2 cellular contexts compared by ENCODE assay signal in the genomic region with DNA sequence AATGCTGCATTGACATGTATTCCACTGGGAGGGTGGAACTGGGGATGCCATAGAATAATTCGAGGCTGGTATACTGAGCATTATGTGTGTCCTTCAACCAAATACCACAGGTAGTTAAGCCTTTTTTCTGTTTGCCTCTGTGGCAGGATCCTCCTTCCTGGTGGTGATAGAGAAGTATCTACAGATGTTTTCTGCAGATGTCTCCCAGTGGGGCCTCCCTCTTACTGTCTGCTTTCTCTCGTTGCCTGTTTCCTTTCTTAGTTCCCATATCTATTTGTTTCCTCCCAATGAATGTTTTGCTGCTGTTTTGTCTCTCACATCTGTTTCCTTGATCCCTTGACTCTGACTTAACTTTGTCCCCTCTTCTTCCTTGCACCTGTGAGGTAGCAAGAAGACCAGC.
TF ChIP-seq lines count a peak whose summit lies in the region.

No MANE protein-coding gene starts in this region.

TF ChIP-seq in H1, 55 proteins besides CTCF, POLR2A, EP300 and RAD21 (continued from another document and continues in another):
- TF ChIP-seq BRCA1 (IDR thresholded peaks at IDR 0.05; ENCODE audit: low read depth, low read length), result no peak
- TF ChIP-seq, protein P1, sequence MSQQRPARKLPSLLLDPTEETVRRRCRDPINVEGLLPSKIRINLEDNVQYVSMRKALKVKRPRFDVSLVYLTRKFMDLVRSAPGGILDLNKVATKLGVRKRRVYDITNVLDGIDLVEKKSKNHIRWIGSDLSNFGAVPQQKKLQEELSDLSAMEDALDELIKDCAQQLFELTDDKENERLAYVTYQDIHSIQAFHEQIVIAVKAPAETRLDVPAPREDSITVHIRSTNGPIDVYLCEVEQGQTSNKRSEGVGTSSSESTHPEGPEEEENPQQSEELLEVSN (IDR thresholded peaks at IDR 0.05), result no peak
- TF ChIP-seq, protein P2, sequence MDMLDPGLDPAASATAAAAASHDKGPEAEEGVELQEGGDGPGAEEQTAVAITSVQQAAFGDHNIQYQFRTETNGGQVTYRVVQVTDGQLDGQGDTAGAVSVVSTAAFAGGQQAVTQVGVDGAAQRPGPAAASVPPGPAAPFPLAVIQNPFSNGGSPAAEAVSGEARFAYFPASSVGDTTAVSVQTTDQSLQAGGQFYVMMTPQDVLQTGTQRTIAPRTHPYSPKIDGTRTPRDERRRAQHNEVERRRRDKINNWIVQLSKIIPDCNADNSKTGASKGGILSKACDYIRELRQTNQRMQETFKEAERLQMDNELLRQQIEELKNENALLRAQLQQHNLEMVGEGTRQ (IDR thresholded peaks at IDR 0.05; ENCODE audit: low read length), result no peak
- no peak for TF ChIP-seq CEBPB (IDR thresholded peaks at IDR 0.05; ENCODE audit: low read depth, low read length)
- TF ChIP-seq, protein P3, sequence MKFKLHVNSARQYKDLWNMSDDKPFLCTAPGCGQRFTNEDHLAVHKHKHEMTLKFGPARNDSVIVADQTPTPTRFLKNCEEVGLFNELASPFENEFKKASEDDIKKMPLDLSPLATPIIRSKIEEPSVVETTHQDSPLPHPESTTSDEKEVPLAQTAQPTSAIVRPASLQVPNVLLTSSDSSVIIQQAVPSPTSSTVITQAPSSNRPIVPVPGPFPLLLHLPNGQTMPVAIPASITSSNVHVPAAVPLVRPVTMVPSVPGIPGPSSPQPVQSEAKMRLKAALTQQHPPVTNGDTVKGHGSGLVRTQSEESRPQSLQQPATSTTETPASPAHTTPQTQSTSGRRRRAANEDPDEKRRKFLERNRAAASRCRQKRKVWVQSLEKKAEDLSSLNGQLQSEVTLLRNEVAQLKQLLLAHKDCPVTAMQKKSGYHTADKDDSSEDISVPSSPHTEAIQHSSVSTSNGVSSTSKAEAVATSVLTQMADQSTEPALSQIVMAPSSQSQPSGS (IDR thresholded peaks at IDR 0.05; ENCODE audit: low read length), result no peak
- no peak for TF ChIP-seq BCL11A (IDR thresholded peaks at IDR 0.05; ENCODE audit: low read depth in 2 of 2, low read length in 2 of 2)
- no peak for TF ChIP-seq TBP (IDR thresholded peaks at IDR 0.05; ENCODE audit: low read depth, low read length)
- TF ChIP-seq, protein P4, sequence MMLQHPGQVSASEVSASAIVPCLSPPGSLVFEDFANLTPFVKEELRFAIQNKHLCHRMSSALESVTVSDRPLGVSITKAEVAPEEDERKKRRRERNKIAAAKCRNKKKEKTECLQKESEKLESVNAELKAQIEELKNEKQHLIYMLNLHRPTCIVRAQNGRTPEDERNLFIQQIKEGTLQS (IDR thresholded peaks at IDR 0.05; ENCODE audit: insufficient read depth, low read depth, low read length), result no peak
- TF ChIP-seq MAFK (IDR thresholded peaks at IDR 0.05; ENCODE audit: low read depth, low read length), result no peak
- TF ChIP-seq TCF12 (IDR thresholded peaks at IDR 0.05; ENCODE audit: low read depth, low read length), result no peak
- TF ChIP-seq TAF7 (optimal IDR thresholded peaks at IDR 0.05; ENCODE audit: borderline replicate concordance, low read depth, low read length), result no peak

TF ChIP-seq in WTC11, 78 proteins besides CTCF, POLR2A, EP300 and RAD21 (continued from another document):
- TF ChIP-seq, protein P5, sequence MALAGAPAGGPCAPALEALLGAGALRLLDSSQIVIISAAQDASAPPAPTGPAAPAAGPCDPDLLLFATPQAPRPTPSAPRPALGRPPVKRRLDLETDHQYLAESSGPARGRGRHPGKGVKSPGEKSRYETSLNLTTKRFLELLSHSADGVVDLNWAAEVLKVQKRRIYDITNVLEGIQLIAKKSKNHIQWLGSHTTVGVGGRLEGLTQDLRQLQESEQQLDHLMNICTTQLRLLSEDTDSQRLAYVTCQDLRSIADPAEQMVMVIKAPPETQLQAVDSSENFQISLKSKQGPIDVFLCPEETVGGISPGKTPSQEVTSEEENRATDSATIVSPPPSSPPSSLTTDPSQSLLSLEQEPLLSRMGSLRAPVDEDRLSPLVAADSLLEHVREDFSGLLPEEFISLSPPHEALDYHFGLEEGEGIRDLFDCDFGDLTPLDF (CRISPR knock-in tag; IDR thresholded peaks at IDR 0.05), result no peak
- TF ChIP-seq ATF1 (CRISPR knock-in tag; IDR thresholded peaks at IDR 0.05), result no peak
- TF ChIP-seq MYBL2 (CRISPR knock-in tag; IDR thresholded peaks at IDR 0.05), result no peak
- TF ChIP-seq NFATC4 (CRISPR knock-in tag; IDR thresholded peaks at IDR 0.05), result no peak
- no peak for TF ChIP-seq TEAD1 (CRISPR knock-in tag; IDR thresholded peaks at IDR 0.05)
- TF ChIP-seq, protein P6, sequence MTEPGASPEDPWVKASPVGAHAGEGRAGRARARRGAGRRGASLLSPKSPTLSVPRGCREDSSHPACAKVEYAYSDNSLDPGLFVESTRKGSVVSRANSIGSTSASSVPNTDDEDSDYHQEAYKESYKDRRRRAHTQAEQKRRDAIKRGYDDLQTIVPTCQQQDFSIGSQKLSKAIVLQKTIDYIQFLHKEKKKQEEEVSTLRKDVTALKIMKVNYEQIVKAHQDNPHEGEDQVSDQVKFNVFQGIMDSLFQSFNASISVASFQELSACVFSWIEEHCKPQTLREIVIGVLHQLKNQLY (CRISPR knock-in tag; IDR thresholded peaks at IDR 0.05), result no peak
- no peak for TF ChIP-seq TEAD4 (CRISPR knock-in tag; IDR thresholded peaks at IDR 0.05)
- TF ChIP-seq, protein P7, sequence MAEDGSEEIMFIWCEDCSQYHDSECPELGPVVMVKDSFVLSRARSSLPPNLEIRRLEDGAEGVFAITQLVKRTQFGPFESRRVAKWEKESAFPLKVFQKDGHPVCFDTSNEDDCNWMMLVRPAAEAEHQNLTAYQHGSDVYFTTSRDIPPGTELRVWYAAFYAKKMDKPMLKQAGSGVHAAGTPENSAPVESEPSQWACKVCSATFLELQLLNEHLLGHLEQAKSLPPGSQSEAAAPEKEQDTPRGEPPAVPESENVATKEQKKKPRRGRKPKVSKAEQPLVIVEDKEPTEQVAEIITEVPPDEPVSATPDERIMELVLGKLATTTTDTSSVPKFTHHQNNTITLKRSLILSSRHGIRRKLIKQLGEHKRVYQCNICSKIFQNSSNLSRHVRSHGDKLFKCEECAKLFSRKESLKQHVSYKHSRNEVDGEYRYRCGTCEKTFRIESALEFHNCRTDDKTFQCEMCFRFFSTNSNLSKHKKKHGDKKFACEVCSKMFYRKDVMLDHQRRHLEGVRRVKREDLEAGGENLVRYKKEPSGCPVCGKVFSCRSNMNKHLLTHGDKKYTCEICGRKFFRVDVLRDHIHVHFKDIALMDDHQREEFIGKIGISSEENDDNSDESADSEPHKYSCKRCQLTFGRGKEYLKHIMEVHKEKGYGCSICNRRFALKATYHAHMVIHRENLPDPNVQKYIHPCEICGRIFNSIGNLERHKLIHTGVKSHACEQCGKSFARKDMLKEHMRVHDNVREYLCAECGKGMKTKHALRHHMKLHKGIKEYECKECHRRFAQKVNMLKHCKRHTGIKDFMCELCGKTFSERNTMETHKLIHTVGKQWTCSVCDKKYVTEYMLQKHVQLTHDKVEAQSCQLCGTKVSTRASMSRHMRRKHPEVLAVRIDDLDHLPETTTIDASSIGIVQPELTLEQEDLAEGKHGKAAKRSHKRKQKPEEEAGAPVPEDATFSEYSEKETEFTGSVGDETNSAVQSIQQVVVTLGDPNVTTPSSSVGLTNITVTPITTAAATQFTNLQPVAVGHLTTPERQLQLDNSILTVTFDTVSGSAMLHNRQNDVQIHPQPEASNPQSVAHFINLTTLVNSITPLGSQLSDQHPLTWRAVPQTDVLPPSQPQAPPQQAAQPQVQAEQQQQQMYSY (CRISPR knock-in tag; IDR thresholded peaks at IDR 0.05), result no peak
- TF ChIP-seq SMAD4 (CRISPR knock-in tag; IDR thresholded peaks at IDR 0.05), result no peak
- no peak for TF ChIP-seq ZNF219 (CRISPR knock-in tag; IDR thresholded peaks at IDR 0.05; ENCODE audit: borderline replicate concordance)
- TF ChIP-seq, protein P2 (CRISPR knock-in tag; IDR thresholded peaks at IDR 0.05), result no peak
- TF ChIP-seq, protein P8, sequence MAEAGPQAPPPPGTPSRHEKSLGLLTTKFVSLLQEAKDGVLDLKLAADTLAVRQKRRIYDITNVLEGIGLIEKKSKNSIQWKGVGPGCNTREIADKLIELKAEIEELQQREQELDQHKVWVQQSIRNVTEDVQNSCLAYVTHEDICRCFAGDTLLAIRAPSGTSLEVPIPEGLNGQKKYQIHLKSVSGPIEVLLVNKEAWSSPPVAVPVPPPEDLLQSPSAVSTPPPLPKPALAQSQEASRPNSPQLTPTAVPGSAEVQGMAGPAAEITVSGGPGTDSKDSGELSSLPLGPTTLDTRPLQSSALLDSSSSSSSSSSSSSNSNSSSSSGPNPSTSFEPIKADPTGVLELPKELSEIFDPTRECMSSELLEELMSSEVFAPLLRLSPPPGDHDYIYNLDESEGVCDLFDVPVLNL (CRISPR knock-in tag; IDR thresholded peaks at IDR 0.05; ENCODE audit: borderline replicate concordance, low read depth), result no peak
- TF ChIP-seq PRRX2 (CRISPR knock-in tag; IDR thresholded peaks at IDR 0.05), result no peak
- TF ChIP-seq, protein P9, sequence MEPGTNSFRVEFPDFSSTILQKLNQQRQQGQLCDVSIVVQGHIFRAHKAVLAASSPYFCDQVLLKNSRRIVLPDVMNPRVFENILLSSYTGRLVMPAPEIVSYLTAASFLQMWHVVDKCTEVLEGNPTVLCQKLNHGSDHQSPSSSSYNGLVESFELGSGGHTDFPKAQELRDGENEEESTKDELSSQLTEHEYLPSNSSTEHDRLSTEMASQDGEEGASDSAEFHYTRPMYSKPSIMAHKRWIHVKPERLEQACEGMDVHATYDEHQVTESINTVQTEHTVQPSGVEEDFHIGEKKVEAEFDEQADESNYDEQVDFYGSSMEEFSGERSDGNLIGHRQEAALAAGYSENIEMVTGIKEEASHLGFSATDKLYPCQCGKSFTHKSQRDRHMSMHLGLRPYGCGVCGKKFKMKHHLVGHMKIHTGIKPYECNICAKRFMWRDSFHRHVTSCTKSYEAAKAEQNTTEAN (CRISPR knock-in tag; IDR thresholded peaks at IDR 0.05), result no peak
- TF ChIP-seq JAZF1 (CRISPR knock-in tag; IDR thresholded peaks at IDR 0.05), result no peak
- TF ChIP-seq, protein P10, sequence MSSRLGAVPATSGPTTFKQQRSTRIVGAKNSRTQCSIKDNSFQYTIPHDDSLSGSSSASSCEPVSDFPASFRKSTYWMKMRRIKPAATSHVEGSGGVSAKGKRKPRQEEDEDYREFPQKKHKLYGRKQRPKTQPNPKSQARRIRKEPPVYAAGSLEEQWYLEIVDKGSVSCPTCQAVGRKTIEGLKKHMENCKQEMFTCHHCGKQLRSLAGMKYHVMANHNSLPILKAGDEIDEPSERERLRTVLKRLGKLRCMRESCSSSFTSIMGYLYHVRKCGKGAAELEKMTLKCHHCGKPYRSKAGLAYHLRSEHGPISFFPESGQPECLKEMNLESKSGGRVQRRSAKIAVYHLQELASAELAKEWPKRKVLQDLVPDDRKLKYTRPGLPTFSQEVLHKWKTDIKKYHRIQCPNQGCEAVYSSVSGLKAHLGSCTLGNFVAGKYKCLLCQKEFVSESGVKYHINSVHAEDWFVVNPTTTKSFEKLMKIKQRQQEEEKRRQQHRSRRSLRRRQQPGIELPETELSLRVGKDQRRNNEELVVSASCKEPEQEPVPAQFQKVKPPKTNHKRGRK (CRISPR knock-in tag; IDR thresholded peaks at IDR 0.05; ENCODE audit: borderline replicate concordance), result no peak
- no peak for TF ChIP-seq GRHL2 (CRISPR knock-in tag; IDR thresholded peaks at IDR 0.05; ENCODE audit: insufficient replicate concordance, severe bottlenecking)
